Comparison of ENCODE assay signal across 8 cellular contexts in the genomic region with DNA sequence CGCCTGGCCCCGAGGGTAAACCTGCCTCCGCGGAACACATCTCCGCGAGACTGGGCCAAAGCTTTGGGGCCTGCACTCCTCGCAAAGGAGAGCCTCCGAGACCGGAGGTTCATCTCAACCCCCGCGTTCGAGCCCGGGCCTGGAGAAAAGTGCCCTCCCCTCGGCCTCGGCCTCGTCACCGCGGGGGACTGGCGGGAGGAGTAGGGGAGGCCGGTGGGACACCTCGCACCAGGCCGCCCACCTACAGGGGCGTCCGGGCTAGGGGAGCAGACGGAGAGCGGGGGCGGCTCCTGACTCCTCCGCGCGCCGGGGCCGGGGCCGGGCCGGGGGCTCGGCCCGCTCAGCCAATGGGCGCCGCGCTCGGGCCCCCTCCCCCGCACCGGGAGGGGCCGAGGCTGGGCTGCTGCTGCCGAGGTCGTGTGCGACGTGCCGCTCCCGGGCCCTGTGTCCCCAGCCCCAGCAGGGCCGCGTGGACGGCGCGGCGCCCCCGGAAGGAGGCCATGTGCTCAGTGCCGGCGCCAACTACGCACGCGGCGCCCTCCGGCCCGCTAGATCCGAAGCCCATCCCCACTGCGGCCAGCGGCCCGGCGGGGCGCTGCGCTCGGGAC. TPM values are rescaled to one million over a fixed set of nuclear protein-coding genes. Genes with fewer than 3 reads are reported as not detected.
DNase-seq lines count a peak whose midpoint lies in the region; ATAC-seq and TF ChIP-seq lines count a peak whose summit lies in the region.

No MANE protein-coding gene starts in this region.

- H3K4me2 ChIP-seq in skeletal muscle satellite cell (ENCODE audit: low read length), result peak overlapping the region; percentile 87

- DNase-seq in KG1 (lab: John Stamatoyannopoulos, UW), result peak; percentile 29
- DNase-seq in T1000 (lab: John Stamatoyannopoulos, UW), result peak; percentile 61
- no peak for DNase-seq in astrocyte of the spinal cord (ENCODE audit: low read depth, low spot score)
- no peak for DNase-seq in A172 (ENCODE audit: low spot score)

- no peaks in the 10 kb centered on the region for H3K9me3 ChIP-seq in iPS-18a (ENCODE audit: control insufficient read depth, low read depth, low read length)
- no peaks in the 10 kb centered on the region for H3K9me3 ChIP-seq in skeletal muscle satellite cell (replicated peaks; ENCODE audit: low read length)

- H3K36me3 ChIP-seq in iPS-18a (ENCODE audit: control insufficient read depth, low read depth, low read length) (peaks cover 26% of the 10 kb centered on the region), skeletal muscle satellite cell (ENCODE audit: insufficient read depth, low read length) (peaks cover 3% of the 10 kb centered on the region)

- no peak overlapping the region for H3K27ac ChIP-seq in iPS-18a (ENCODE audit: low read length)

- H3K27me3 ChIP-seq in iPS-18a (ENCODE audit: control insufficient read depth, insufficient read depth, low read length) (no peaks in the 10 kb centered on the region), skeletal muscle satellite cell (ENCODE audit: control insufficient read depth, insufficient read depth, low read length) (no peaks in the 10 kb centered on the region)

- H3K9ac ChIP-seq in iPS-18a (ENCODE audit: low read length) (peak overlapping the region; percentile 89), skeletal muscle satellite cell (ENCODE audit: low read depth, low read length) (peak overlapping the region; percentile 91)

- peak; percentile 48 for ATAC-seq in GM21737 (IDR thresholded peaks at IDR 0.05; ENCODE audit: unreplicated experiment)

- H3K4me3 ChIP-seq in GM08714 (ENCODE audit: low read length) (peak overlapping the region; percentile 74), astrocyte of the spinal cord (ENCODE audit: low read depth, low read length) (peak overlapping the region; percentile 86), iPS-18a (ENCODE audit: low read length) (peak overlapping the region; percentile 98), skeletal muscle satellite cell (ENCODE audit: low read length) (peak overlapping the region; percentile 99)

- TF ChIP-seq CTCF in astrocyte of the spinal cord (IDR thresholded peaks at IDR 0.05; ENCODE audit: low read depth, low read length), result no peak

- in situ Hi-C loops in astrocyte of the spinal cord (cut with HindIII; ENCODE audit: low sequenced_read_pairs), result no loop called here

- peaks cover 40% of the 10 kb centered on the region for H3K4me1 ChIP-seq in iPS-18a (ENCODE audit: control insufficient read depth, low read depth, low read length)
- H3K4me1 ChIP-seq in skeletal muscle satellite cell (ENCODE audit: control insufficient read depth, insufficient read depth, low read length), result peaks cover 27% of the 10 kb centered on the region

RNA-seq across cellular contexts. Expression of a gene that starts 0.7 kb away (rescaled TPM):
- total RNA-seq in skeletal muscle satellite cell (2012; rRNA removed), result 95.6 and 211 TPM in 2 replicates
- 164 and 282 TPM in 2 replicates for total RNA-seq in A172 (2014; rRNA removed; shearing (Covaris generic))

Comparison
In these comparisons a context has a peak if more than half of its experiments do, and no peak if none do; other contexts are left out.
1. DNase-seq: peak in KG1 (single experiment) and T1000 (single experiment); none in astrocyte of the spinal cord (single experiment) and A172 (single experiment).
2. Peak in every context shown above with its lines, with median percentiles within 50 percentile points of each other: H3K4me3 ChIP-seq.